In genomic region chr16:73793286-73793685, GRCh38 we compare ENCODE assay signal across 28 cellular contexts.
DNase-seq lines count a peak whose midpoint lies in the region; ATAC-seq, FAIRE-seq and TF ChIP-seq lines count a peak whose summit lies in the region.
"Had no signal": no experiment of that assay in that cellular context is flagged by ENCODE, and none has a peak within 500 bp of the region (broad histone marks: within the 10 kb centered on the region; RNA-seq: fewer than 3 reads in every experiment).

No MANE protein-coding gene starts in this region.

- H3K4me1 Mint-ChIP-seq in mesothelial cell of epicardium, result peaks cover 13% of the 10 kb centered on the region
- H3K4me1 Mint-ChIP-seq: CD14-positive monocyte; CD8-positive, alpha-beta memory T cell had no signal

- H3K27ac ChIP-seq in K562 (ENCODE audit: extremely low read depth, low read depth, low read length) (no peak overlapping the region), neural cell (ENCODE audit: low read length) (peak overlapping the region; percentile 63), PC-3 (ENCODE audit: low read length) (no peak overlapping the region)
- H3K27ac ChIP-seq: A549; BLaER1 treated with 17β-estradiol and CSF1 and Interleukin-3, amounts not matched to agents 10 nM and 100 nM had no signal

- H3K4me3 ChIP-seq in K562, result no peak overlapping the region
- no peak overlapping the region for H3K4me3 ChIP-seq in neural cell (ENCODE audit: low read length)
- no peak overlapping the region for H3K4me3 ChIP-seq in PC-3 (ENCODE audit: low read length)
- H3K4me3 ChIP-seq: A549; BLaER1 treated with 17β-estradiol and CSF1 and Interleukin-3, amounts not matched to agents 10 nM and 100 nM; GM12878; GM23338; HAP-1 had no signal

- H3K4me3 Mint-ChIP-seq in mesothelial cell of epicardium, result no peak overlapping the region
- H3K4me3 Mint-ChIP-seq: CD14-positive monocyte; CD4-positive, alpha-beta T cell; CD8-positive, alpha-beta memory T cell; GM23338; HFFc6 had no signal

- intact Hi-C loops in K562 (cut with micrococcal nuclease), result no loop called here
- intact Hi-C loops in PC-3 (cut with micrococcal nuclease), result no loop called here

- WGBS in K562 (ENCODE audit: insufficient coverage, low coverage, missing lambda C conversion rate), result 0% methylated on average over 4 of the region's 4 CpGs

- H3K4me2 ChIP-seq in K562 (ENCODE audit: insufficient read depth, low read length) (no peak overlapping the region), neural cell (ENCODE audit: low read length) (peak overlapping the region; percentile 17), PC-3 (ENCODE audit: low read length) (no peak overlapping the region)
- H3K4me2 ChIP-seq: A549; BLaER1 treated with 17β-estradiol and CSF1 and Interleukin-3, amounts not matched to agents 10 nM and 100 nM; GM23338 had no signal

- CTCF ChIA-PET in K562 (lab: Yijun Ruan, JAX; ENCODE audit: low intra/inter-chr PET ratio) (no interaction called here), PC-3 (lab: Charles Lee) (no interaction called here)

- H3K4me1 ChIP-seq in K562 (replicated peaks in 1 of 2; ENCODE audit: control insufficient read depth in 2 of 2, insufficient read depth in 2 of 2, low read length in 2 of 2) (no peaks in the 10 kb centered on the region), PC-3 (ENCODE audit: insufficient read depth, low read length) (no peaks in the 10 kb centered on the region)
- H3K4me1 ChIP-seq: A549; BE2C; BLaER1 treated with 17β-estradiol and CSF1 and Interleukin-3, amounts not matched to agents 10 nM and 100 nM; HAP-1 had no signal

- H3F3A ChIP-seq in neural cell (ENCODE audit: insufficient read depth, low read length, poor library complexity, severe bottlenecking) (no peaks in the 10 kb centered on the region), PC-3 (ENCODE audit: low read length, unreplicated experiment) (no peaks in the 10 kb centered on the region)

- H2AFZ ChIP-seq in K562 (ENCODE audit: low read depth, low read length) (no peak overlapping the region), neural cell (ENCODE audit: low read depth, low read length) (peak overlapping the region; percentile 53), PC-3 (ENCODE audit: low read length) (no peak overlapping the region)
- H2AFZ ChIP-seq: GM23338 had no signal

- TF ChIP-seq EP300 in K562 (IDR thresholded peaks at IDR 0.05; ENCODE audit: low read length) (no peak), neural cell (conservative IDR thresholded peaks at IDR 0.05; ENCODE audit: poor library complexity, severe bottlenecking) (no peak)

- in situ Hi-C loops in K562 (cut with MboI), result no loop called here

- BruUV-seq in K562 (replicated peaks; lab: Mats Ljungman, UMichigan) (no TSS peak), PC-3 (replicated peaks; lab: Mats Ljungman, UMichigan) (no TSS peak)

- no peaks in the 10 kb centered on the region for H3K79me2 ChIP-seq in K562 (ENCODE audit: control insufficient read depth, insufficient read depth, low read length)
- H3K79me2 ChIP-seq in neural cell (replicated peaks; ENCODE audit: insufficient read depth, low read length), result no peaks in the 10 kb centered on the region
- no peaks in the 10 kb centered on the region for H3K79me2 ChIP-seq in PC-3 (ENCODE audit: low read length)

- DNase-seq in SK-N-DZ (ENCODE audit: low spot score) (peak; percentile 71), K562 (ENCODE audit: extremely low read depth in 1 of 4, low spot score in 3 of 4) (no peak), mesothelial cell of epicardium (ENCODE audit: low spot score in 2 of 2, unreplicated experiment in 2 of 2) (no peak), PC-3 (no peak), RCC 7860 (ENCODE audit: low spot score) (no peak), NOMO-1 treated with dmso at 0.1 percent for 144 hours (lab: John Stamatoyannopoulos, UW; ENCODE audit: unreplicated experiment) (no peak), activated T-cell treated with anti-CD3 and anti-CD28 coated beads for 4 hours (no peak)
- DNase-seq: 8988T; ACHN; AML-193; CD4-positive, alpha-beta T cell; CD8-positive, alpha-beta memory T cell; DMS 273 treated with DMSO at 0.1 percent for 48 hours; DMS79; EL; GDM1; HFFc6 had no signal

- no peaks in the 10 kb centered on the region for H3K9me3 Mint-ChIP-seq in mesothelial cell of epicardium
- H3K9me3 Mint-ChIP-seq: CD4-positive, alpha-beta T cell; GM23338 had no signal

- no peak for TF ChIP-seq CTCF in K562 (IDR thresholded peaks at IDR 0.05 in 2 of 3, conservative IDR thresholded peaks at IDR 0.05 in 1 of 3; ENCODE audit: insufficient read depth in 2 of 3, low read depth in 1 of 3, low read length in 3 of 3)
- TF ChIP-seq CTCF in mesothelial cell of epicardium (IDR thresholded peaks at IDR 0.05; ENCODE audit: unreplicated experiment), result no peak
- TF ChIP-seq CTCF in neural cell (IDR thresholded peaks at IDR 0.05; ENCODE audit: poor library complexity, severe bottlenecking), result no peak
- no peak for TF ChIP-seq CTCF in PC-3 (conservative IDR thresholded peaks at IDR 0.05; ENCODE audit: low read depth, low read length)

- H4K20me1 ChIP-seq in K562 (replicated peaks; ENCODE audit: control insufficient read depth, insufficient read depth, low read length) (no peaks in the 10 kb centered on the region), neural cell (ENCODE audit: insufficient read depth) (no peaks in the 10 kb centered on the region), PC-3 (ENCODE audit: low read length) (no peaks in the 10 kb centered on the region)
- H4K20me1 ChIP-seq: BLaER1 treated with 17β-estradiol and CSF1 and Interleukin-3, amounts not matched to agents 10 nM and 100 nM had no signal

- TF ChIP-seq POLR2A in K562 (conservative IDR thresholded peaks at IDR 0.05), result no peak

- H3K9me1 ChIP-seq in K562 (ENCODE audit: control insufficient read depth, insufficient read depth, low read length), result no peaks in the 10 kb centered on the region

- no peaks in the 10 kb centered on the region for H3K36me3 Mint-ChIP-seq in mesothelial cell of epicardium
- H3K36me3 Mint-ChIP-seq: CD14-positive monocyte; CD8-positive, alpha-beta memory T cell had no signal

- H3K9me2 ChIP-seq in neural cell (ENCODE audit: insufficient read depth, low read length), result no peaks in the 10 kb centered on the region
- H3K9me2 ChIP-seq in PC-3 (replicated peaks; ENCODE audit: low read length), result no peaks in the 10 kb centered on the region

- ATAC-seq in K562 (no peak), PC-3 (no peak)
- ATAC-seq: A549, GM12878, GM23338 had no signal

- peaks cover 6% of the 10 kb centered on the region for H3K27me3 Mint-ChIP-seq in mesothelial cell of epicardium (ENCODE audit: low read depth)
- H3K27me3 Mint-ChIP-seq: CD8-positive, alpha-beta memory T cell had no signal

- POLR2A ChIA-PET in K562 (lab: Yijun Ruan, JAX), result no interaction called here
- POLR2A ChIA-PET in PC-3 (lab: Charles Lee; ENCODE audit: unreplicated experiment), result no interaction called here

- TF ChIP-seq RAD21 in K562 (CRISPR knock-in tag; conservative IDR thresholded peaks at IDR 0.05 in 1 of 2, IDR thresholded peaks at IDR 0.05 in 1 of 2) (no peak), neural cell (conservative IDR thresholded peaks at IDR 0.05) (no peak)

- H3K36me3 ChIP-seq in K562 (ENCODE audit: control insufficient read depth, insufficient read depth, low read length) (no peaks in the 10 kb centered on the region), neural cell (ENCODE audit: insufficient read depth, low read length) (no peaks in the 10 kb centered on the region), PC-3 (ENCODE audit: low read depth, low read length) (no peaks in the 10 kb centered on the region)
- H3K36me3 ChIP-seq: BE2C; BLaER1 treated with 17β-estradiol and CSF1 and Interleukin-3, amounts not matched to agents 10 nM and 100 nM; HAP-1 had no signal

- H3K9ac ChIP-seq in K562 (ENCODE audit: insufficient read depth in 1 of 2, low read depth in 2 of 2, low read length in 2 of 2), result no peak overlapping the region
- peak overlapping the region; percentile 28 for H3K9ac ChIP-seq in neural cell (ENCODE audit: low read length)
- H3K9ac ChIP-seq in PC-3 (ENCODE audit: low read length), result no peak overlapping the region
- H3K9ac ChIP-seq: BLaER1 treated with 17β-estradiol and CSF1 and Interleukin-3, amounts not matched to agents 10 nM and 100 nM had no signal

- H3K27ac Mint-ChIP-seq in mesothelial cell of epicardium, result peak overlapping the region; percentile 54
- H3K27ac Mint-ChIP-seq: CD14-positive monocyte; CD4-positive, alpha-beta T cell; CD8-positive, alpha-beta memory T cell; GM23338; HFFc6 had no signal

- H3K9me3 ChIP-seq in K562 (replicated peaks; ENCODE audit: control insufficient read depth, insufficient read depth, low read depth, low read length), result no peaks in the 10 kb centered on the region
- H3K9me3 ChIP-seq in neural cell (ENCODE audit: low read length), result no peaks in the 10 kb centered on the region
- no peaks in the 10 kb centered on the region for H3K9me3 ChIP-seq in PC-3 (ENCODE audit: low read length)
- H3K9me3 ChIP-seq: A549; BE2C; BLaER1 treated with 17β-estradiol and CSF1 and Interleukin-3, amounts not matched to agents 10 nM and 100 nM; HAP-1 had no signal

- FAIRE-seq in K562 (lab: Jason Lieb, UNC) (no peak), RCC 7860 (lab: Jason Lieb, UNC) (no peak)
- FAIRE-seq: A549, D721Med, GM12878, GM19239, H54 had no signal

- H3K27me3 ChIP-seq in K562 (ENCODE audit: control insufficient read depth in 2 of 2, insufficient read depth in 2 of 2, low read length in 2 of 2), result 0 out of 5 replicates have a peak, but pooled peaks cover 2 to 5% of the 10 kb centered on the region in 2 experiments
- H3K27me3 ChIP-seq in neural cell (ENCODE audit: insufficient read depth, low read depth, low read length), result no peaks in the 10 kb centered on the region
- H3K27me3 ChIP-seq in PC-3 (ENCODE audit: low read length), result no peaks in the 10 kb centered on the region
- H3K27me3 ChIP-seq: BE2C; BLaER1 treated with 17β-estradiol and CSF1 and Interleukin-3, amounts not matched to agents 10 nM and 100 nM had no signal
